Comparison of ENCODE assay signal across 1 cellular context in genomic region chr14:76946753-76947077, GRCh38.
TF ChIP-seq lines count a peak whose summit lies in the region.

No MANE protein-coding gene starts in this region.

TF ChIP-seq in GM12878, 131 proteins besides CTCF, POLR2A, EP300 and RAD21 (continued from another document):
- TF ChIP-seq, protein P1, sequence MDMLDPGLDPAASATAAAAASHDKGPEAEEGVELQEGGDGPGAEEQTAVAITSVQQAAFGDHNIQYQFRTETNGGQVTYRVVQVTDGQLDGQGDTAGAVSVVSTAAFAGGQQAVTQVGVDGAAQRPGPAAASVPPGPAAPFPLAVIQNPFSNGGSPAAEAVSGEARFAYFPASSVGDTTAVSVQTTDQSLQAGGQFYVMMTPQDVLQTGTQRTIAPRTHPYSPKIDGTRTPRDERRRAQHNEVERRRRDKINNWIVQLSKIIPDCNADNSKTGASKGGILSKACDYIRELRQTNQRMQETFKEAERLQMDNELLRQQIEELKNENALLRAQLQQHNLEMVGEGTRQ (IDR thresholded peaks at IDR 0.05; ENCODE audit: borderline replicate concordance, low read depth, low read length), result no peak
- TF ChIP-seq, protein P2, sequence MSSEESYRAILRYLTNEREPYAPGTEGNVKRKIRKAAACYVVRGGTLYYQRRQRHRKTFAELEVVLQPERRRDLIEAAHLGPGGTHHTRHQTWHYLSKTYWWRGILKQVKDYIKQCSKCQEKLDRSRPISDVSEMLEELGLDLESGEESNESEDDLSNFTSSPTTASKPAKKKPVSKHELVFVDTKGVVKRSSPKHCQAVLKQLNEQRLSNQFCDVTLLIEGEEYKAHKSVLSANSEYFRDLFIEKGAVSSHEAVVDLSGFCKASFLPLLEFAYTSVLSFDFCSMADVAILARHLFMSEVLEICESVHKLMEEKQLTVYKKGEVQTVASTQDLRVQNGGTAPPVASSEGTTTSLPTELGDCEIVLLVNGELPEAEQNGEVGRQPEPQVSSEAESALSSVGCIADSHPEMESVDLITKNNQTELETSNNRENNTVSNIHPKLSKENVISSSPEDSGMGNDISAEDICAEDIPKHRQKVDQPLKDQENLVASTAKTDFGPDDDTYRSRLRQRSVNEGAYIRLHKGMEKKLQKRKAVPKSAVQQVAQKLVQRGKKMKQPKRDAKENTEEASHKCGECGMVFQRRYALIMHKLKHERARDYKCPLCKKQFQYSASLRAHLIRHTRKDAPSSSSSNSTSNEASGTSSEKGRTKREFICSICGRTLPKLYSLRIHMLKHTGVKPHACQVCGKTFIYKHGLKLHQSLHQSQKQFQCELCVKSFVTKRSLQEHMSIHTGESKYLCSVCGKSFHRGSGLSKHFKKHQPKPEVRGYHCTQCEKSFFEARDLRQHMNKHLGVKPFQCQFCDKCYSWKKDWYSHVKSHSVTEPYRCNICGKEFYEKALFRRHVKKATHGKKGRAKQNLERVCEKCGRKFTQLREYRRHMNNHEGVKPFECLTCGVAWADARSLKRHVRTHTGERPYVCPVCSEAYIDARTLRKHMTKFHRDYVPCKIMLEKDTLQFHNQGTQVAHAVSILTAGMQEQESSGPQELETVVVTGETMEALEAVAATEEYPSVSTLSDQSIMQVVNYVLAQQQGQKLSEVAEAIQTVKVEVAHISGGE (CRISPR knock-in tag; IDR thresholded peaks at IDR 0.05), result no peak
- TF ChIP-seq RELB (IDR thresholded peaks at IDR 0.05; ENCODE audit: low read depth), result no peak
- TF ChIP-seq GABPA (IDR thresholded peaks at IDR 0.05; ENCODE audit: low read depth), result no peak
- TF ChIP-seq ATF7 (IDR thresholded peaks at IDR 0.05; ENCODE audit: low read depth), result no peak
